1 cellular context compared by ENCODE assay signal in the genomic region with DNA sequence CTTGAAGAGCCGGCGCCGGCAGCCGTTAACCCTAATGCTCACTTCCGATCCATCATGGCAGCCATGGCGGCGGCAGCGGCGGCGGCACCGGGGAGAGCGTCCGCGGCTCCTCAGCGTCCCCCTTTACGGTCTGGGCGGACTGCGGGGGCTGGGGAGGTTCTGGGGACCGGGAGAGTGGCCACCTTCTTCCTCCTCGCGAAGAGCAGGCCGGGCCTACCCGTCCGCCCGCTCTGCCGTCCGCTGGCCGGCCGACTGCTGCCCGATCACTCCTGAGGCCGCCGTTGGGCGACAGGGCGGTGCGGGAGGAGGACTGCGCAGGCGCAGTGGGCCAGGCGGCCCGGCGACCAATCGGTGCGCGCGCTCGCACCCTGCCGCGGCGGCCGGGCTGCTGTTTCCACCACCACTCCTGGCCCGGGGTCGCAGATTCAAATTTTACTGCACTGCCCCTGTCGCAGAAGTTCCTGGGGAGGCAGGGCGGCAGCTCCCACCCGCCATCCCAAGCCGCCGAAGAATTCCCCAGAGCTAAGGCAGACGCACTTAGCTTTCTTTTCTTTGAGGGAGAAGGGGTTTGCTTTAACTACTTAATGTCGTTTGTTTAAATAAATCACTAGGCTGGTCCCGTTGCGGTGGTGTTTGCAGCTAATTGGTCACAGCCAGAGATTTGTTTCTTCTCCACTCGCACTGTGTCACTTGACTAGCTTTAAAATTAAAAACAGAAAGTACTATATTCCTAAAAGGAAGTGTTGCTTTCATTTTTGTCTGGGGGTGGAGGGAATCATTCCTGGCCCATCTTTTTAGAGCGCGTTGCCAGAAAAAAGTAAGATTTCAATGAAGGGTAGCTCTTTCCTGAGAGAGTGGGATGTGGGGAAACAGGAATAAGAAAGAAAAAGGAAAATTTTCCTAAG.
TF ChIP-seq lines count a peak whose summit lies in the region.

A gene (minus strand): TSS at position 290 of the 905 bp plus-strand sequence. CDS start 452 bp downstream, outside the sequence.

TF ChIP-seq in HepG2, 621 proteins besides CTCF, POLR2A, EP300 and RAD21 (continued from another document and continues in another):
- TF ChIP-seq KLF15 (CRISPR knock-in tag; IDR thresholded peaks at IDR 0.05; ENCODE audit: borderline replicate concordance) (no peak), MED8 (CRISPR knock-in tag; IDR thresholded peaks at IDR 0.05; ENCODE audit: insufficient replicate concordance) (peak; percentile 20), ZNF619 (CRISPR knock-in tag; IDR thresholded peaks at IDR 0.05) (no peak; the same call in none of the 2 replicates), BRD4 (CRISPR knock-in tag; IDR thresholded peaks at IDR 0.05) (no peak; the same call in none of the 2 replicates), ZIK1 (CRISPR knock-in tag; IDR thresholded peaks at IDR 0.05; ENCODE audit: borderline replicate concordance, low read depth) (peak; percentile 84; the same call in 1 of the 2 replicates), ZNF207 (IDR thresholded peaks at IDR 0.05; ENCODE audit: borderline replicate concordance) (no peak), PHF20 (CRISPR knock-in tag; IDR thresholded peaks at IDR 0.05) (peak; percentile 57; the same call in 1 of the 2 replicates), ZNF792 (CRISPR knock-in tag; IDR thresholded peaks at IDR 0.05) (0 out of 2 replicates have a peak, but pooled peaks have one; percentile 53), SALL2 (CRISPR knock-in tag; IDR thresholded peaks at IDR 0.05) (peak; percentile 77; the same call in 1 of the 2 replicates), CC2D1A (CRISPR knock-in tag; IDR thresholded peaks at IDR 0.05) (no peak), ZNF44 (CRISPR knock-in tag; IDR thresholded peaks at IDR 0.05) (no peak), ETV5 (CRISPR knock-in tag; IDR thresholded peaks at IDR 0.05; ENCODE audit: borderline replicate concordance) (peak; percentile 37; the same call in 1 of the 2 replicates), KDM5A (IDR thresholded peaks at IDR 0.05; ENCODE audit: borderline replicate concordance, low read length) (peak; percentile 30; the same call in 1 of the 2 replicates), ZNF20 (CRISPR knock-in tag; IDR thresholded peaks at IDR 0.05) (no peak), THAP11 (CRISPR knock-in tag; IDR thresholded peaks at IDR 0.05) (peak; percentile 45; the same call in 1 of the 2 replicates), ZNF10 (CRISPR knock-in tag; IDR thresholded peaks at IDR 0.05; ENCODE audit: borderline replicate concordance, low read depth) (no peak), ZNF558 (CRISPR knock-in tag; IDR thresholded peaks at IDR 0.05; ENCODE audit: borderline replicate concordance) (peak; percentile 87; the same call in 1 of the 2 replicates), RFX3 (CRISPR knock-in tag; IDR thresholded peaks at IDR 0.05) (no peak), SIN3B (IDR thresholded peaks at IDR 0.05; ENCODE audit: low read length) (peak; percentile 79), NFE2 (CRISPR knock-in tag; IDR thresholded peaks at IDR 0.05) (no peak), SP140L (CRISPR knock-in tag; IDR thresholded peaks at IDR 0.05; ENCODE audit: borderline replicate concordance) (no peak), REPIN1 (CRISPR knock-in tag; IDR thresholded peaks at IDR 0.05; ENCODE audit: borderline replicate concordance, low read depth) (peak; percentile 38), CEBPB (IDR thresholded peaks at IDR 0.05; ENCODE audit: borderline replicate concordance, low read depth, low read length) (no peak), POLR2G (IDR thresholded peaks at IDR 0.05; ENCODE audit: low read depth, low read length) (peak; percentile 99), MBD4 (IDR thresholded peaks at IDR 0.05; ENCODE audit: borderline replicate concordance, low read length) (no peak), ZFP36L1 (CRISPR knock-in tag; IDR thresholded peaks at IDR 0.05) (no peak), ETV6 (CRISPR knock-in tag; conservative IDR thresholded peaks at IDR 0.05) (no peak; the same call in 1 of the 2 replicates)
- TF ChIP-seq, protein P1, sequence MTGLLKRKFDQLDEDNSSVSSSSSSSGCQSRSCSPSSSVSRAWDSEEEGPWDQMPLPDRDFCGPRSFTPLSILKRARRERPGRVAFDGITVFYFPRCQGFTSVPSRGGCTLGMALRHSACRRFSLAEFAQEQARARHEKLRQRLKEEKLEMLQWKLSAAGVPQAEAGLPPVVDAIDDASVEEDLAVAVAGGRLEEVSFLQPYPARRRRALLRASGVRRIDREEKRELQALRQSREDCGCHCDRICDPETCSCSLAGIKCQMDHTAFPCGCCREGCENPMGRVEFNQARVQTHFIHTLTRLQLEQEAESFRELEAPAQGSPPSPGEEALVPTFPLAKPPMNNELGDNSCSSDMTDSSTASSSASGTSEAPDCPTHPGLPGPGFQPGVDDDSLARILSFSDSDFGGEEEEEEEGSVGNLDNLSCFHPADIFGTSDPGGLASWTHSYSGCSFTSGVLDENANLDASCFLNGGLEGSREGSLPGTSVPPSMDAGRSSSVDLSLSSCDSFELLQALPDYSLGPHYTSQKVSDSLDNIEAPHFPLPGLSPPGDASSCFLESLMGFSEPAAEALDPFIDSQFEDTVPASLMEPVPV (CRISPR knock-in tag; IDR thresholded peaks at IDR 0.05) = no peak
- TF ChIP-seq, protein P2, sequence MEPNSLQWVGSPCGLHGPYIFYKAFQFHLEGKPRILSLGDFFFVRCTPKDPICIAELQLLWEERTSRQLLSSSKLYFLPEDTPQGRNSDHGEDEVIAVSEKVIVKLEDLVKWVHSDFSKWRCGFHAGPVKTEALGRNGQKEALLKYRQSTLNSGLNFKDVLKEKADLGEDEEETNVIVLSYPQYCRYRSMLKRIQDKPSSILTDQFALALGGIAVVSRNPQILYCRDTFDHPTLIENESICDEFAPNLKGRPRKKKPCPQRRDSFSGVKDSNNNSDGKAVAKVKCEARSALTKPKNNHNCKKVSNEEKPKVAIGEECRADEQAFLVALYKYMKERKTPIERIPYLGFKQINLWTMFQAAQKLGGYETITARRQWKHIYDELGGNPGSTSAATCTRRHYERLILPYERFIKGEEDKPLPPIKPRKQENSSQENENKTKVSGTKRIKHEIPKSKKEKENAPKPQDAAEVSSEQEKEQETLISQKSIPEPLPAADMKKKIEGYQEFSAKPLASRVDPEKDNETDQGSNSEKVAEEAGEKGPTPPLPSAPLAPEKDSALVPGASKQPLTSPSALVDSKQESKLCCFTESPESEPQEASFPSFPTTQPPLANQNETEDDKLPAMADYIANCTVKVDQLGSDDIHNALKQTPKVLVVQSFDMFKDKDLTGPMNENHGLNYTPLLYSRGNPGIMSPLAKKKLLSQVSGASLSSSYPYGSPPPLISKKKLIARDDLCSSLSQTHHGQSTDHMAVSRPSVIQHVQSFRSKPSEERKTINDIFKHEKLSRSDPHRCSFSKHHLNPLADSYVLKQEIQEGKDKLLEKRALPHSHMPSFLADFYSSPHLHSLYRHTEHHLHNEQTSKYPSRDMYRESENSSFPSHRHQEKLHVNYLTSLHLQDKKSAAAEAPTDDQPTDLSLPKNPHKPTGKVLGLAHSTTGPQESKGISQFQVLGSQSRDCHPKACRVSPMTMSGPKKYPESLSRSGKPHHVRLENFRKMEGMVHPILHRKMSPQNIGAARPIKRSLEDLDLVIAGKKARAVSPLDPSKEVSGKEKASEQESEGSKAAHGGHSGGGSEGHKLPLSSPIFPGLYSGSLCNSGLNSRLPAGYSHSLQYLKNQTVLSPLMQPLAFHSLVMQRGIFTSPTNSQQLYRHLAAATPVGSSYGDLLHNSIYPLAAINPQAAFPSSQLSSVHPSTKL (CRISPR knock-in tag; IDR thresholded peaks at IDR 0.05) = peak; percentile 22; the same call in 1 of the 2 replicates
- TF ChIP-seq, protein P3, sequence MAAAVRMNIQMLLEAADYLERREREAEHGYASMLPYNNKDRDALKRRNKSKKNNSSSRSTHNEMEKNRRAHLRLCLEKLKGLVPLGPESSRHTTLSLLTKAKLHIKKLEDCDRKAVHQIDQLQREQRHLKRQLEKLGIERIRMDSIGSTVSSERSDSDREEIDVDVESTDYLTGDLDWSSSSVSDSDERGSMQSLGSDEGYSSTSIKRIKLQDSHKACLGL (CRISPR knock-in tag; IDR thresholded peaks at IDR 0.05) = peak; percentile 42; the same call in 1 of the 2 replicates
- TF ChIP-seq, protein P4, sequence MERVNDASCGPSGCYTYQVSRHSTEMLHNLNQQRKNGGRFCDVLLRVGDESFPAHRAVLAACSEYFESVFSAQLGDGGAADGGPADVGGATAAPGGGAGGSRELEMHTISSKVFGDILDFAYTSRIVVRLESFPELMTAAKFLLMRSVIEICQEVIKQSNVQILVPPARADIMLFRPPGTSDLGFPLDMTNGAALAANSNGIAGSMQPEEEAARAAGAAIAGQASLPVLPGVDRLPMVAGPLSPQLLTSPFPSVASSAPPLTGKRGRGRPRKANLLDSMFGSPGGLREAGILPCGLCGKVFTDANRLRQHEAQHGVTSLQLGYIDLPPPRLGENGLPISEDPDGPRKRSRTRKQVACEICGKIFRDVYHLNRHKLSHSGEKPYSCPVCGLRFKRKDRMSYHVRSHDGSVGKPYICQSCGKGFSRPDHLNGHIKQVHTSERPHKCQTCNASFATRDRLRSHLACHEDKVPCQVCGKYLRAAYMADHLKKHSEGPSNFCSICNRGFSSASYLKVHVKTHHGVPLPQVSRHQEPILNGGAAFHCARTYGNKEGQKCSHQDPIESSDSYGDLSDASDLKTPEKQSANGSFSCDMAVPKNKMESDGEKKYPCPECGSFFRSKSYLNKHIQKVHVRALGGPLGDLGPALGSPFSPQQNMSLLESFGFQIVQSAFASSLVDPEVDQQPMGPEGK (CRISPR knock-in tag; IDR thresholded peaks at IDR 0.05) = peak; percentile 54
- TF ChIP-seq, protein P5, sequence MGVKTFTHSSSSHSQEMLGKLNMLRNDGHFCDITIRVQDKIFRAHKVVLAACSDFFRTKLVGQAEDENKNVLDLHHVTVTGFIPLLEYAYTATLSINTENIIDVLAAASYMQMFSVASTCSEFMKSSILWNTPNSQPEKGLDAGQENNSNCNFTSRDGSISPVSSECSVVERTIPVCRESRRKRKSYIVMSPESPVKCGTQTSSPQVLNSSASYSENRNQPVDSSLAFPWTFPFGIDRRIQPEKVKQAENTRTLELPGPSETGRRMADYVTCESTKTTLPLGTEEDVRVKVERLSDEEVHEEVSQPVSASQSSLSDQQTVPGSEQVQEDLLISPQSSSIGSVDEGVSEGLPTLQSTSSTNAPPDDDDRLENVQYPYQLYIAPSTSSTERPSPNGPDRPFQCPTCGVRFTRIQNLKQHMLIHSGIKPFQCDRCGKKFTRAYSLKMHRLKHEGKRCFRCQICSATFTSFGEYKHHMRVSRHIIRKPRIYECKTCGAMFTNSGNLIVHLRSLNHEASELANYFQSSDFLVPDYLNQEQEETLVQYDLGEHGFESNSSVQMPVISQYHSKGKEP (CRISPR knock-in tag; IDR thresholded peaks at IDR 0.05) = no peak
- TF ChIP-seq, protein P6, sequence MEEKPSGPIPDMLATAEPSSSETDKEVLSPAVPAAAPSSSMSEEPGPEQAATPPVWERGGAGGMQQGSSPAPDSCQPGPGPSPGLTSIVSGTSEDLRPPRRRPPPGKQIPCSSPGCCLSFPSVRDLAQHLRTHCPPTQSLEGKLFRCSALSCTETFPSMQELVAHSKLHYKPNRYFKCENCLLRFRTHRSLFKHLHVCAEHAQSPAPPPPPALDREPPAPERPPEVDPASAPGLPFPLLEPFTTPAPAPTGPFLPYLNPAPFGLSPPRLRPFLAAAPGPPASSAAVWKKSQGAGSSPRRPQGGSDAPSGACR (CRISPR knock-in tag; IDR thresholded peaks at IDR 0.05) = no peak; the same call in 1 of the 2 replicates
- TF ChIP-seq, protein P7, sequence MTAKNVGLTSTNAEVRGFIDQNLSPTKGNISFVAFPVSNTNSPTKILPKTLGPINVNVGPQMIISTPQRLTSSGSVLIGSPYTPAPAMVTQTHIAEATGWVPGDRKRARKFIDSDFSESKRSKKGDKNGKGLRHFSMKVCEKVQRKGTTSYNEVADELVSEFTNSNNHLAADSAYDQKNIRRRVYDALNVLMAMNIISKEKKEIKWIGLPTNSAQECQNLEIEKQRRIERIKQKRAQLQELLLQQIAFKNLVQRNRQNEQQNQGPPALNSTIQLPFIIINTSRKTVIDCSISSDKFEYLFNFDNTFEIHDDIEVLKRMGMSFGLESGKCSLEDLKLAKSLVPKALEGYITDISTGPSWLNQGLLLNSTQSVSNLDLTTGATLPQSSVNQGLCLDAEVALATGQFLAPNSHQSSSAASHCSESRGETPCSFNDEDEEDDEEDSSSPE (CRISPR knock-in tag; IDR thresholded peaks at IDR 0.05) = peak; percentile 65
- TF ChIP-seq, protein P8, sequence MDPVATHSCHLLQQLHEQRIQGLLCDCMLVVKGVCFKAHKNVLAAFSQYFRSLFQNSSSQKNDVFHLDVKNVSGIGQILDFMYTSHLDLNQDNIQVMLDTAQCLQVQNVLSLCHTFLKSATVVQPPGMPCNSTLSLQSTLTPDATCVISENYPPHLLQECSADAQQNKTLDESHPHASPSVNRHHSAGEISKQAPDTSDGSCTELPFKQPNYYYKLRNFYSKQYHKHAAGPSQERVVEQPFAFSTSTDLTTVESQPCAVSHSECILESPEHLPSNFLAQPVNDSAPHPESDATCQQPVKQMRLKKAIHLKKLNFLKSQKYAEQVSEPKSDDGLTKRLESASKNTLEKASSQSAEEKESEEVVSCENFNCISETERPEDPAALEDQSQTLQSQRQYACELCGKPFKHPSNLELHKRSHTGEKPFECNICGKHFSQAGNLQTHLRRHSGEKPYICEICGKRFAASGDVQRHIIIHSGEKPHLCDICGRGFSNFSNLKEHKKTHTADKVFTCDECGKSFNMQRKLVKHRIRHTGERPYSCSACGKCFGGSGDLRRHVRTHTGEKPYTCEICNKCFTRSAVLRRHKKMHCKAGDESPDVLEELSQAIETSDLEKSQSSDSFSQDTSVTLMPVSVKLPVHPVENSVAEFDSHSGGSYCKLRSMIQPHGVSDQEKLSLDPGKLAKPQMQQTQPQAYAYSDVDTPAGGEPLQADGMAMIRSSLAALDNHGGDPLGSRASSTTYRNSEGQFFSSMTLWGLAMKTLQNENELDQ (CRISPR knock-in tag; IDR thresholded peaks at IDR 0.05; ENCODE audit: borderline replicate concordance) = no peak
- TF ChIP-seq, protein P9, sequence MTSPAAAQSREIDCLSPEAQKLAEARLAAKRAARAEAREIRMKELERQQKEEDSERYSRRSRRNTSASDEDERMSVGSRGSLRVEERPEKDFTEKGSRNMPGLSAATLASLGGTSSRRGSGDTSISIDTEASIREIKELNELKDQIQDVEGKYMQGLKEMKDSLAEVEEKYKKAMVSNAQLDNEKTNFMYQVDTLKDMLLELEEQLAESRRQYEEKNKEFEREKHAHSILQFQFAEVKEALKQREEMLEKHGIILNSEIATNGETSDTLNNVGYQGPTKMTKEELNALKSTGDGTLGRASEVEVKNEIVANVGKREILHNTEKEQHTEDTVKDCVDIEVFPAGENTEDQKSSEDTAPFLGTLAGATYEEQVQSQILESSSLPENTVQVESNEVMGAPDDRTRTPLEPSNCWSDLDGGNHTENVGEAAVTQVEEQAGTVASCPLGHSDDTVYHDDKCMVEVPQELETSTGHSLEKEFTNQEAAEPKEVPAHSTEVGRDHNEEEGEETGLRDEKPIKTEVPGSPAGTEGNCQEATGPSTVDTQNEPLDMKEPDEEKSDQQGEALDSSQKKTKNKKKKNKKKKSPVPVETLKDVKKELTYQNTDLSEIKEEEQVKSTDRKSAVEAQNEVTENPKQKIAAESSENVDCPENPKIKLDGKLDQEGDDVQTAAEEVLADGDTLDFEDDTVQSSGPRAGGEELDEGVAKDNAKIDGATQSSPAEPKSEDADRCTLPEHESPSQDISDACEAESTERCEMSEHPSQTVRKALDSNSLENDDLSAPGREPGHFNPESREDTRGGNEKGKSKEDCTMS (CRISPR knock-in tag; conservative IDR thresholded peaks at IDR 0.05) = no peak
